28 cellular contexts compared by ENCODE assay signal in the genomic region with DNA sequence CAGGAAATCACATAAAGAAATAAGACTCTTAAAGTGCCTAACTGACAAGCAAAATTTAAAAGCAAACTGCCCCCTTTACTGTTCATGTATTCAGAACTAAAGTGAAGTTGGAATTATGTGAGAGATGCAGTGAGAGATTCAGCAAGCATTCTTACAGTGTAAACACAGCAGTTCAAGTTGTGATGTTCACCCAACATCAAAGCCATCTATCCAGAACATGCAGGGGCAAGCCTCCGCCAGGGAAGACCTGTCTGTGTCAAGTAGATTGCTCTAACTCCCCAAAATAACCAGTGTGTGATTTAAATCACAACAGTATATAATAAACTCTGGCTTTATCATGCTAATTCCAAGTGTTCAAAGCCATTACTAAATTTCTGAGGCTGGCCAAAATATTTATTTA.
A peak's percentile ranks its signal among the peaks of the same experiment; 100 is the strongest.
DNase-seq lines count a peak whose midpoint lies in the region; ATAC-seq, FAIRE-seq and TF ChIP-seq lines count a peak whose summit lies in the region.
"Had no signal": no experiment of that assay in that cellular context is flagged by ENCODE, and none has a peak within 500 bp of the region (broad histone marks: within the 10 kb centered on the region; RNA-seq: fewer than 3 reads in every experiment).

No MANE protein-coding gene starts in this region.

- H4K12ac ChIP-seq in trophoblast cell (ENCODE audit: low read depth, low read length), result no peak overlapping the region

- H3K27me3 ChIP-seq in trophoblast cell (ENCODE audit: insufficient read depth, low read length), result no peaks in the 10 kb centered on the region
- H3K27me3 ChIP-seq: brain microvascular endothelial cell, heart left ventricle, left lung, neutrophil, testis had no signal

- no peak overlapping the region for H3K14ac ChIP-seq in trophoblast cell (ENCODE audit: low read length)

- H2BK12ac ChIP-seq in trophoblast cell (ENCODE audit: low read length), result peak overlapping the region; percentile 36

- H3K4me2 ChIP-seq in trophoblast cell (ENCODE audit: low read length), result no peak overlapping the region
- H3K4me2 ChIP-seq: SK-N-SH had no signal

- peak overlapping the region; percentile 77 for H4K91ac ChIP-seq in trophoblast cell (ENCODE audit: low read depth, low read length)

- H3K23ac ChIP-seq in trophoblast cell (ENCODE audit: low read length), result no peak overlapping the region

- no peaks in the 10 kb centered on the region for H3K79me2 ChIP-seq in trophoblast cell (ENCODE audit: control insufficient read depth, insufficient read depth, low read length, poor library complexity)

- peak; percentile 75 for FAIRE-seq in H54 (lab: Jason Lieb, UNC)

- WGBS in trophoblast cell (ENCODE audit: extremely low coverage, insufficient coverage, insufficient read length), result no CpG with 5 or more reads among the region's 1 CpG

- H3K9me3 ChIP-seq in trophoblast cell (ENCODE audit: insufficient read depth, low read depth, low read length), result no peaks in the 10 kb centered on the region
- H3K9me3 ChIP-seq: left lung, mucosa of descending colon, neutrophil, SK-N-SH, testis had no signal

- H3K18ac ChIP-seq in trophoblast cell (ENCODE audit: low read length), result no peak overlapping the region

- H3K36me3 ChIP-seq in trophoblast cell (ENCODE audit: control insufficient read depth in 1 of 2, insufficient read depth in 2 of 2, low read length in 2 of 2), result no peaks in the 10 kb centered on the region
- H3K36me3 ChIP-seq: brain microvascular endothelial cell, heart left ventricle, left lung, neutrophil had no signal

- H2AFZ ChIP-seq in trophoblast cell (ENCODE audit: insufficient read depth, low read length, poor library complexity), result no peak overlapping the region

- H2BK120ac ChIP-seq in trophoblast cell (ENCODE audit: insufficient read depth, low read length, poor library complexity), result no peak overlapping the region

- no peak overlapping the region for H2BK5ac ChIP-seq in trophoblast cell (ENCODE audit: low read depth, low read length, poor library complexity)

- no peak for ATAC-seq in HG03196 (IDR thresholded peaks at IDR 0.05; ENCODE audit: unreplicated experiment)
- ATAC-seq: heart left ventricle; left lung; mucosa of descending colon; stimulated activated effector memory CD8-positive, alpha-beta T cell treated with anti-CD3 and anti-CD28 coated beads, Interleukin-12 subunit alpha, Interleukin-12 subunit beta, amount 100 ng/mL, for 72 hours had no signal

- H3K27ac ChIP-seq in trophoblast cell (ENCODE audit: low read depth, low read length), result peak overlapping the region; percentile 26
- H3K27ac ChIP-seq: brain microvascular endothelial cell, coronary artery, neutrophil, testis had no signal

- H3K4me1 ChIP-seq in trophoblast cell (ENCODE audit: control insufficient read depth in 1 of 2, insufficient read depth in 2 of 2, low read length in 2 of 2), result peaks cover 0 to 2% of the 10 kb centered on the region in 2 experiments
- H3K4me1 ChIP-seq: heart left ventricle, left lung, testis had no signal

- no peak overlapping the region for H2AK5ac ChIP-seq in trophoblast cell (ENCODE audit: low read length)

- no peaks in the 10 kb centered on the region for H3K79me1 ChIP-seq in trophoblast cell (ENCODE audit: low read length)

- no peak overlapping the region for H4K8ac ChIP-seq in trophoblast cell (ENCODE audit: low read depth, low read length)

- DNase-seq in H54 (ENCODE audit: insufficient read length, low spot score) (no peak), SW480 (ENCODE audit: low spot score) (peak; percentile 8), fibroblast of peridontal ligament (ENCODE audit: extremely low read depth) (peak; percentile 48), trophoblast cell (no peak), NCI-H446 (lab: John Stamatoyannopoulos, UW) (no peak), mucosa of gallbladder (ENCODE audit: low spot score) (no peak)
- DNase-seq: activated CD4-positive, alpha-beta T cell treated with anti-CD3 and anti-CD28 coated beads, Interleukin-2, amount 50 U/mL, for 4 hours; activated effector memory CD4-positive, alpha-beta T cell treated with Interleukin-2 at 50 U/mL for 16 hours; brain microvascular endothelial cell; CD4-positive, CD25-positive, alpha-beta regulatory T cell; endodermal cell; GDM1; heart left ventricle; Kasumi-1; left lung; mucosa of descending colon; NCI-H1092 treated with DMSO at 0.1 percent for 48 hours; NCI-H2081 treated with DMSO at 0.1 percent for 48 hours; NCI-H748 treated with DMSO at 0.1 percent for 48 hours; RPMI8226; SK-N-SH; stimulated activated CD4-positive, alpha-beta T cell treated with anti-CD3 and anti-CD28 coated beads, Interleukin-2, amount 100 ng/mL, for 24 hours; testis had no signal

- H3K4me3 ChIP-seq in trophoblast cell (ENCODE audit: low read depth, low read length), result no peak overlapping the region
- H3K4me3 ChIP-seq: coronary artery, heart left ventricle, left lung, mucosa of descending colon, skin epidermis, testis had no signal

- TF ChIP-seq POLR2A in H54 (IDR thresholded peaks at IDR 0.05; ENCODE audit: low read depth, low read length), result no peak

- H3K4ac ChIP-seq in trophoblast cell (ENCODE audit: low read depth, low read length), result no peak overlapping the region

- H3K9ac ChIP-seq in trophoblast cell (ENCODE audit: low read length), result no peak overlapping the region
- H3K9ac ChIP-seq: SK-N-SH had no signal

Comparison
In these comparisons a context has a peak if more than half of its experiments do, and no peak if none do; other contexts are left out.
1. DNase-seq: peak in SW480 (single experiment) and fibroblast of peridontal ligament (single experiment); none in H54 (single experiment), trophoblast cell (0 of 2), NCI-H446 (0 of 2) and mucosa of gallbladder (single experiment).